1 cellular context compared by ENCODE assay signal in the genomic region with DNA sequence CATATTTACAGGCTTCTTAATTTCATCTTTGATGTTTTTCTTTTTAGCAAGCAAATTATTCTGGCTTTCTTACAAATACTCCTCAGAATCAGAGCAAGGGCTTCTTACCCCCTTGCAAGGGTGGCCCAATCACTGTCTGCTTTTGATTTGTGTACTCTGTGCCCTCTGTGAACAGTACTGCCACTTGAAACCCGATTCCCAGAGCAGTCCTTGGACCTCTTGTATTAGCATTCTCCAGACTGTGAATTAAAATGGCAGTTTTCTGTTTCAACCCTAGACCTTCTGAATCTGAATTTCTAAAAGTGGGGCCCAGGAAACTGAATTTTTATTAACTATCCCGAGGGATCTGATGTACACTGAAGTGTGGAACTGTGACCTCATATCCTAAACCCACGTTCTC.
TF ChIP-seq lines count a peak whose summit lies in the region.

No MANE protein-coding gene starts in this region.

TF ChIP-seq in K562, 482 proteins besides CTCF, POLR2A, EP300 and RAD21:
- TF ChIP-seq, protein P1, sequence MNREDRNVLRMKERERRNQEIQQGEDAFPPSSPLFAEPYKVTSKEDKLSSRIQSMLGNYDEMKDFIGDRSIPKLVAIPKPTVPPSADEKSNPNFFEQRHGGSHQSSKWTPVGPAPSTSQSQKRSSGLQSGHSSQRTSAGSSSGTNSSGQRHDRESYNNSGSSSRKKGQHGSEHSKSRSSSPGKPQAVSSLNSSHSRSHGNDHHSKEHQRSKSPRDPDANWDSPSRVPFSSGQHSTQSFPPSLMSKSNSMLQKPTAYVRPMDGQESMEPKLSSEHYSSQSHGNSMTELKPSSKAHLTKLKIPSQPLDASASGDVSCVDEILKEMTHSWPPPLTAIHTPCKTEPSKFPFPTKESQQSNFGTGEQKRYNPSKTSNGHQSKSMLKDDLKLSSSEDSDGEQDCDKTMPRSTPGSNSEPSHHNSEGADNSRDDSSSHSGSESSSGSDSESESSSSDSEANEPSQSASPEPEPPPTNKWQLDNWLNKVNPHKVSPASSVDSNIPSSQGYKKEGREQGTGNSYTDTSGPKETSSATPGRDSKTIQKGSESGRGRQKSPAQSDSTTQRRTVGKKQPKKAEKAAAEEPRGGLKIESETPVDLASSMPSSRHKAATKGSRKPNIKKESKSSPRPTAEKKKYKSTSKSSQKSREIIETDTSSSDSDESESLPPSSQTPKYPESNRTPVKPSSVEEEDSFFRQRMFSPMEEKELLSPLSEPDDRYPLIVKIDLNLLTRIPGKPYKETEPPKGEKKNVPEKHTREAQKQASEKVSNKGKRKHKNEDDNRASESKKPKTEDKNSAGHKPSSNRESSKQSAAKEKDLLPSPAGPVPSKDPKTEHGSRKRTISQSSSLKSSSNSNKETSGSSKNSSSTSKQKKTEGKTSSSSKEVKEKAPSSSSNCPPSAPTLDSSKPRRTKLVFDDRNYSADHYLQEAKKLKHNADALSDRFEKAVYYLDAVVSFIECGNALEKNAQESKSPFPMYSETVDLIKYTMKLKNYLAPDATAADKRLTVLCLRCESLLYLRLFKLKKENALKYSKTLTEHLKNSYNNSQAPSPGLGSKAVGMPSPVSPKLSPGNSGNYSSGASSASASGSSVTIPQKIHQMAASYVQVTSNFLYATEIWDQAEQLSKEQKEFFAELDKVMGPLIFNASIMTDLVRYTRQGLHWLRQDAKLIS (CRISPR knock-in tag; IDR thresholded peaks at IDR 0.05), result no peak
- TF ChIP-seq MAZ (CRISPR knock-in tag; conservative IDR thresholded peaks at IDR 0.05 in 1 of 2, IDR thresholded peaks at IDR 0.05 in 1 of 2) (no peak), YY1 (IDR thresholded peaks at IDR 0.05; ENCODE audit: borderline replicate concordance in 1 of 3, control insufficient read depth in 1 of 3, extremely low read depth in 1 of 3, insufficient read depth in 3 of 3, insufficient read length in 1 of 3, insufficient replicate concordance in 2 of 3, low read depth in 1 of 3, low read length in 2 of 3) (no peak)
